20 cellular contexts compared by ENCODE assay signal in genomic region chr13:43339843-43340550, GRCh38.
"Had no signal": no experiment of that assay in that cellular context is flagged by ENCODE, and none has a peak within 500 bp of the region (broad histone marks: within the 10 kb centered on the region; RNA-seq: fewer than 3 reads in every experiment).

No MANE protein-coding gene starts in this region.

- H3K4me3 ChIP-seq: dorsolateral prefrontal cortex, hepatocyte, skin epidermis, testis, tibial nerve, upper lobe of right lung, vagina had no signal

- H3K4me3 Mint-ChIP-seq: naive B cell; nephron; stimulated activated naive B cell treated with anti-CD40 and anti-IgM and Interleukin-4, amounts not matched to agents 10 μg/mL and 1 μg/mL and 100 μg/mL, for 72 hours; stimulated activated naive CD8-positive, alpha-beta T cell treated with anti-CD3 and anti-CD28 coated beads, Interleukin-15, amount 100 ng/mL, for 72 hours had no signal

- H3K36me3 ChIP-seq: tibial nerve, upper lobe of right lung, vagina had no signal

- H3K27ac Mint-ChIP-seq: naive B cell; nephron; stimulated activated naive B cell treated with anti-CD40 and anti-IgM and Interleukin-4, amounts not matched to agents 10 μg/mL and 1 μg/mL and 100 μg/mL, for 72 hours; stimulated activated naive CD8-positive, alpha-beta T cell treated with anti-CD3 and anti-CD28 coated beads, Interleukin-15, amount 100 ng/mL, for 72 hours had no signal

- H3K9me3 ChIP-seq: testis, tibial nerve, upper lobe of right lung, vagina had no signal

- H3K4me1 Mint-ChIP-seq: naive B cell; stimulated activated naive B cell treated with anti-CD40 and anti-IgM and Interleukin-4, amounts not matched to agents 10 μg/mL and 1 μg/mL and 100 μg/mL, for 72 hours; stimulated activated naive CD8-positive, alpha-beta T cell treated with anti-CD3 and anti-CD28 coated beads, Interleukin-15, amount 100 ng/mL, for 72 hours had no signal

- H3K27me3 ChIP-seq: dorsolateral prefrontal cortex, foreskin keratinocyte, hepatocyte, testis, tibial nerve, upper lobe of right lung, vagina had no signal

- H3K9me3 Mint-ChIP-seq: naive B cell; nephron; stimulated activated naive B cell treated with anti-CD40 and anti-IgM and Interleukin-4, amounts not matched to agents 10 μg/mL and 1 μg/mL and 100 μg/mL, for 72 hours; stimulated activated naive CD8-positive, alpha-beta T cell treated with anti-CD3 and anti-CD28 coated beads, Interleukin-15, amount 100 ng/mL, for 72 hours had no signal

- DNase-seq: cortex of kidney; dorsolateral prefrontal cortex; effector CD8-positive, alpha-beta T cell; foreskin keratinocyte; head of caudate nucleus; kidney glomerular epithelial cell; mesendoderm; naive B cell; stimulated activated CD4-positive, alpha-beta T cell treated with anti-CD3 and anti-CD28 coated beads, Interleukin-2, amount 100 ng/mL, for 24 hours; stimulated activated CD4-positive, alpha-beta T cell treated with anti-CD3 and anti-CD28 coated beads, Interleukin-4, amount 100 ng/mL, for 4 hours; stimulated activated naive B cell treated with anti-CD40 and anti-IgM and Interleukin-4, amounts not matched to agents 10 μg/mL and 1 μg/mL and 100 μg/mL, for 72 hours; stimulated activated naive CD8-positive, alpha-beta T cell treated with anti-CD3 and anti-CD28 coated beads, Interleukin-15, amount 100 ng/mL, for 72 hours; testis; upper lobe of right lung had no signal

- ATAC-seq: foreskin keratinocyte; sciatic nerve; stimulated activated naive B cell treated with anti-CD40 and anti-IgM and Interleukin-4, amounts not matched to agents 10 μg/mL and 1 μg/mL and 100 μg/mL, for 72 hours; stimulated activated naive CD8-positive, alpha-beta T cell treated with anti-CD3 and anti-CD28 coated beads, Interleukin-15, amount 100 ng/mL, for 72 hours; upper lobe of right lung had no signal

- H3K27ac ChIP-seq: dorsolateral prefrontal cortex, foreskin keratinocyte, hepatocyte, skin epidermis, testis, tibial nerve, upper lobe of right lung, vagina had no signal

- H3K4me1 ChIP-seq: foreskin keratinocyte, tibial nerve, upper lobe of right lung, vagina had no signal

- H3K36me3 Mint-ChIP-seq: naive B cell; stimulated activated naive B cell treated with anti-CD40 and anti-IgM and Interleukin-4, amounts not matched to agents 10 μg/mL and 1 μg/mL and 100 μg/mL, for 72 hours had no signal
